Comparison of ENCODE assay signal across 8 cellular contexts in the genomic region with DNA sequence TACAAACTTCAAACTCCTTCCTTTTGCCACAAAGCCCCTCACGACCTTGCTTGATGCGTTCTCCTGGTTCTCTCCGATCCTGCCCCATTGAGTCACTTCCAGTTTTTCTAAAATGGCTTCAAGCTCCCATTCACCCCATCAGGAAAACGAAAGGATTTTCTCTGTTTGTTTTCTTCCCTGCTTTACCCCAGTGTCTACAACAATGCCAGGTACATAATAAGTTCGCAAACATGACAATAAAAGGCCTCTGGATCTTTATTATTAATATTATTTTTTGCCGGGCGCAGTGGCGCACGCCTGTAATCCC. TPM values are rescaled to one million over a fixed set of nuclear protein-coding genes. Genes with fewer than 3 reads are reported as not detected.
A peak's percentile ranks its signal among the peaks of the same experiment; 100 is the strongest.
DNase-seq lines count a peak whose midpoint lies in the region; ATAC-seq and TF ChIP-seq lines count a peak whose summit lies in the region.

No MANE protein-coding gene starts in this region.

- no peak overlapping the region for H3K4ac ChIP-seq in neuronal stem cell (ENCODE audit: low read length)

- peaks cover 11% of the 10 kb centered on the region for H3K79me1 ChIP-seq in neuronal stem cell (ENCODE audit: low read depth, low read length)

- H3K9ac ChIP-seq in OCI-LY1 (ENCODE audit: low read length) (peak overlapping the region; percentile 51; the same call in 1 of the 2 replicates), endodermal cell (ENCODE audit: extremely low read depth, low read length, poor library complexity, severe bottlenecking) (peak overlapping the region; percentile 100), neuronal stem cell (ENCODE audit: low read depth, low read length, poor library complexity) (no peak overlapping the region)

- H3K9me2 ChIP-seq in OCI-LY1 (ENCODE audit: low read depth, low read length), result no peaks in the 10 kb centered on the region

- H2BK5ac ChIP-seq in neuronal stem cell (ENCODE audit: low read length), result no peak overlapping the region

- no peak overlapping the region for H2AK5ac ChIP-seq in neuronal stem cell (ENCODE audit: low read depth, low read length)

- peaks cover 18% of the 10 kb centered on the region for H3K4me1 Mint-ChIP-seq in CD4-positive, alpha-beta T cell (ENCODE audit: low read depth)
- peaks cover 28% of the 10 kb centered on the region for H3K4me1 Mint-ChIP-seq in endodermal cell

- H3K27ac ChIP-seq in CD4-positive, alpha-beta T cell (ENCODE audit: low read depth, low read length), result peak overlapping the region; percentile 47
- H3K27ac ChIP-seq in OCI-LY1 (ENCODE audit: low read depth, low read length, poor library complexity, severe bottlenecking) (no peak overlapping the region), endodermal cell (ENCODE audit: low read depth, low read length) (peak overlapping the region; percentile 86), neuronal stem cell (replicated peaks; ENCODE audit: low read length) (peak overlapping the region; percentile 93)

- no peak for DNase-seq in CD4-positive, alpha-beta T cell
- DNase-seq in endodermal cell (no peak), neuronal stem cell (ENCODE audit: low spot score) (no peak), DMS79 (lab: John Stamatoyannopoulos, UW) (no peak), NCI-H1105 (lab: John Stamatoyannopoulos, UW) (no peak), posterior cingulate gyrus (no peak)

- H3K14ac ChIP-seq in neuronal stem cell (ENCODE audit: low read length), result no peak overlapping the region

- no peak for ATAC-seq in CD4-positive, alpha-beta T cell (ENCODE audit: poor library complexity)
- ATAC-seq in HG02973 (IDR thresholded peaks at IDR 0.05; ENCODE audit: unreplicated experiment), result no peak

- H3K27ac Mint-ChIP-seq in CD4-positive, alpha-beta T cell, result peak overlapping the region; percentile 86
- H3K27ac Mint-ChIP-seq in endodermal cell, result peak overlapping the region; percentile 98

- H2AFZ ChIP-seq in OCI-LY1 (ENCODE audit: low read length), result peak overlapping the region; percentile 68
- H2AFZ ChIP-seq in neuronal stem cell (ENCODE audit: low read length), result peak overlapping the region; percentile 99

- peaks cover 29% of the 10 kb centered on the region for H3K36me3 Mint-ChIP-seq in CD4-positive, alpha-beta T cell (ENCODE audit: low read depth)
- H3K36me3 Mint-ChIP-seq in endodermal cell (ENCODE audit: low read depth), result peaks cover 35% of the 10 kb centered on the region

- intact Hi-C loops in CD4-positive, alpha-beta T cell (cut with DNase I, micrococcal nuclease), result loop anchor here (5.0 to 10.0 kb wide), 5 partner anchors 38 to 620 kb away; partner anchors contain the start of genes AKT2 (in 1 of the 2) and SHKBP1 (in 1 of the 2)
- intact Hi-C loops in posterior cingulate gyrus (cut with DNase I), result no loop called here

- H3K27me3 ChIP-seq in CD4-positive, alpha-beta T cell (ENCODE audit: control insufficient read depth, insufficient read depth, low read length), result no peaks in the 10 kb centered on the region
- H3K27me3 ChIP-seq in OCI-LY1 (ENCODE audit: insufficient read depth, low read length) (no peaks in the 10 kb centered on the region), endodermal cell (ENCODE audit: control insufficient read depth, insufficient read depth, low read length, poor library complexity, severe bottlenecking) (no peaks in the 10 kb centered on the region), neuronal stem cell (ENCODE audit: control insufficient read depth in 3 of 3, insufficient read depth in 3 of 3, low read depth in 1 of 3, low read length in 3 of 3) (no peaks in the 10 kb centered on the region)

- POLR2A ChIA-PET in CD4-positive, alpha-beta T cell (lab: Charles Lee), result interaction anchor here (2.9 to 4.6 kb wide), 4 partner anchors 18 to 41 kb away, joined by 15 to 71 read pairs (median 49); partner anchors contain the start of genes BLVRB and SERTAD1

- H3K4me1 ChIP-seq in OCI-LY1 (ENCODE audit: insufficient read depth, low read length, severe bottlenecking), result peaks cover 13% of the 10 kb centered on the region
- H3K4me1 ChIP-seq in endodermal cell (ENCODE audit: control insufficient read depth, insufficient read depth, low read length), result peaks cover 4% of the 10 kb centered on the region
- H3K4me1 ChIP-seq in neuronal stem cell (ENCODE audit: control insufficient read depth in 2 of 2, insufficient read depth in 1 of 2, low read depth in 1 of 2, low read length in 2 of 2), result peaks cover 15 to 37% of the 10 kb centered on the region in 2 donors

- H3K23ac ChIP-seq in neuronal stem cell (ENCODE audit: low read depth, low read length, poor library complexity), result no peak overlapping the region

- H3K79me2 ChIP-seq in OCI-LY1 (ENCODE audit: insufficient read depth, low read length), result peaks cover 10% of the 10 kb centered on the region

- no peak for TF ChIP-seq CTCF in CD4-positive, alpha-beta T cell (IDR thresholded peaks at IDR 0.05)
- no peak for TF ChIP-seq CTCF in OCI-LY1 (IDR thresholded peaks at IDR 0.05; ENCODE audit: low read length)
- no peak for TF ChIP-seq CTCF in endodermal cell (conservative IDR thresholded peaks at IDR 0.05)

- H4K8ac ChIP-seq in neuronal stem cell (ENCODE audit: low read depth, low read length), result no peak overlapping the region

- H4K91ac ChIP-seq in neuronal stem cell (ENCODE audit: low read depth, low read length, poor library complexity), result no peak overlapping the region

- H3K4me3 ChIP-seq in OCI-LY1 (ENCODE audit: low read depth, low read length, poor library complexity, severe bottlenecking) (peak overlapping the region; percentile 88), endodermal cell (ENCODE audit: low read length) (peak overlapping the region; percentile 100), neuronal stem cell (ENCODE audit: low read length in 2 of 2) (peak overlapping the region; percentile 49 to 99)

- H2BK15ac ChIP-seq in neuronal stem cell (ENCODE audit: low read length), result no peak overlapping the region

- WGBS in endodermal cell (ENCODE audit: insufficient coverage in 1 of 2, insufficient read length in 1 of 2), 2 experiments, result 54 to 59% methylated on average over 9 of the region's 9 CpGs
- WGBS in neuronal stem cell (ENCODE audit: extremely low coverage in 2 of 2, insufficient read length in 2 of 2, insufficient replicate concordance in 1 of 2), 2 donors, result no CpG with 5 or more reads among the region's 9 CpGs

- H3K9me3 ChIP-seq in CD4-positive, alpha-beta T cell (ENCODE audit: control insufficient read depth, low read length), result no peaks in the 10 kb centered on the region
- H3K9me3 ChIP-seq in OCI-LY1 (ENCODE audit: low read length) (no peaks in the 10 kb centered on the region), endodermal cell (ENCODE audit: control insufficient read depth, low read length) (no peaks in the 10 kb centered on the region), neuronal stem cell (replicated peaks in 1 of 2; ENCODE audit: control insufficient read depth in 2 of 2, insufficient read depth in 1 of 2, low read depth in 1 of 2, low read length in 2 of 2) (no peaks in the 10 kb centered on the region)

- no peaks in the 10 kb centered on the region for H3K9me3 Mint-ChIP-seq in CD4-positive, alpha-beta T cell
- H3K9me3 Mint-ChIP-seq in endodermal cell, result no peaks in the 10 kb centered on the region

- H3K4me2 ChIP-seq in OCI-LY1 (ENCODE audit: low read length) (peak overlapping the region; percentile 78), neuronal stem cell (ENCODE audit: insufficient read depth, low read length, poor library complexity, severe bottlenecking) (peak overlapping the region; percentile 56)

- H2BK120ac ChIP-seq in neuronal stem cell (ENCODE audit: low read depth, low read length), result no peak overlapping the region

- no peak overlapping the region for H2BK12ac ChIP-seq in neuronal stem cell (ENCODE audit: low read length)

- no peaks in the 10 kb centered on the region for H4K20me1 ChIP-seq in OCI-LY1 (ENCODE audit: insufficient read depth, low read length)

- H3K18ac ChIP-seq in neuronal stem cell (ENCODE audit: low read length), result peak overlapping the region; percentile 46

- H3K27me3 Mint-ChIP-seq in CD4-positive, alpha-beta T cell, result no peaks in the 10 kb centered on the region
- H3K27me3 Mint-ChIP-seq in endodermal cell (ENCODE audit: insufficient read depth), result no peaks in the 10 kb centered on the region

- CTCF ChIA-PET in CD4-positive, alpha-beta T cell (lab: Charles Lee), result interaction anchor here (0.7 to 4.2 kb wide), 3 partner anchors 20 to 42 kb away, joined by 3 to 32 read pairs (median 5); partner anchors contain the start of gene BLVRB

- H3K36me3 ChIP-seq in OCI-LY1 (ENCODE audit: insufficient read depth, low read length) (peaks cover 21% of the 10 kb centered on the region; the same call in 1 of the 2 replicates), endodermal cell (ENCODE audit: control insufficient read depth, insufficient read depth, low read length) (peaks cover 28% of the 10 kb centered on the region), neuronal stem cell (replicated peaks in 1 of 2; ENCODE audit: control insufficient read depth in 2 of 2, insufficient read depth in 2 of 2, low read length in 2 of 2) (peaks cover 16 to 27% of the 10 kb centered on the region in 2 donors)

- peak overlapping the region; percentile 96 for H3K4me3 Mint-ChIP-seq in CD4-positive, alpha-beta T cell
- peak overlapping the region; percentile 99 for H3K4me3 Mint-ChIP-seq in endodermal cell

- H3F3A ChIP-seq in OCI-LY1 (ENCODE audit: insufficient read depth, low read length), result no peaks in the 10 kb centered on the region

RNA-seq across cellular contexts. Expression of gene SERTAD3, which starts 0.8 kb away (rescaled TPM):
- 10 to 100 TPM; 17.4 to 19.2 TPM for total RNA-seq in CD4-positive, alpha-beta T cell
- 10 to 100 TPM; 47.7 to 62.6 TPM for total RNA-seq in endodermal cell
- polyA plus RNA-seq in endodermal cell (2013, experiment 1 of 2), result 23.6 TPM
- polyA plus RNA-seq in endodermal cell (2013, experiment 2 of 2), result 23.0 TPM
- polyA plus RNA-seq in neuronal stem cell (2013, experiment 1 of 2), result 13.1 TPM
- polyA plus RNA-seq in neuronal stem cell (2013, experiment 2 of 2), result 13.1 TPM

RNA-seq across cellular contexts. Expression of gene SERTAD1, which starts 19.2 kb away (rescaled TPM):
- total RNA-seq in CD4-positive, alpha-beta T cell, result 10 to 100 TPM; 26.4 to 26.5 TPM
- 1 to 10 TPM; 4.0 to 4.5 TPM for total RNA-seq in endodermal cell
- polyA plus RNA-seq in endodermal cell (2013, experiment 1 of 2), result 3.9 TPM
- polyA plus RNA-seq in endodermal cell (2013, experiment 2 of 2), result 4.5 TPM
- 2.7 TPM for polyA plus RNA-seq in neuronal stem cell (2013, experiment 1 of 2)
- 2.7 TPM for polyA plus RNA-seq in neuronal stem cell (2013, experiment 2 of 2)

RNA-seq across cellular contexts. Expression of gene BLVRB, which starts 20.6 kb away (rescaled TPM):
- total RNA-seq in CD4-positive, alpha-beta T cell, result 1 to 10 TPM; 4.3 to 5.2 TPM
- 10 to 100 TPM; 24.7 to 41.0 TPM for total RNA-seq in endodermal cell
- 18.1 TPM for polyA plus RNA-seq in endodermal cell (2013, experiment 1 of 2)
- polyA plus RNA-seq in endodermal cell (2013, experiment 2 of 2), result 18.8 TPM
- polyA plus RNA-seq in neuronal stem cell (2013, experiment 1 of 2), result 25.7 TPM
- polyA plus RNA-seq in neuronal stem cell (2013, experiment 2 of 2), result 25.5 TPM

RNA-seq across cellular contexts. Expression of gene SPTBN4, which starts 21.8 kb away (rescaled TPM):
- total RNA-seq in CD4-positive, alpha-beta T cell, result under 1 TPM; 0.59 to 0.88 TPM
- total RNA-seq in endodermal cell, result 1 to 10 TPM in 1 of 2 donors, under 1 TPM in 1; 0.79 to 2.0 TPM
- polyA plus RNA-seq in endodermal cell (2013, experiment 1 of 2), result 1.8 TPM
- polyA plus RNA-seq in endodermal cell (2013, experiment 2 of 2), result 1.9 TPM
- 1.4 TPM for polyA plus RNA-seq in neuronal stem cell (2013, experiment 1 of 2)
- polyA plus RNA-seq in neuronal stem cell (2013, experiment 2 of 2), result 2.0 TPM

RNA-seq across cellular contexts. Expression of gene PRX, which starts 31.8 kb away (rescaled TPM):
- 1 to 10 TPM; 1.5 TPM for total RNA-seq in CD4-positive, alpha-beta T cell
- 1 to 10 TPM; 3.3 to 6.4 TPM for total RNA-seq in endodermal cell
- polyA plus RNA-seq in endodermal cell (2013, experiment 1 of 2), result 4.4 TPM
- 3.6 TPM for polyA plus RNA-seq in endodermal cell (2013, experiment 2 of 2)
- 1.9 TPM for polyA plus RNA-seq in neuronal stem cell (2013, experiment 1 of 2)
- polyA plus RNA-seq in neuronal stem cell (2013, experiment 2 of 2), result 1.9 TPM

Comparison
In these comparisons a context has a peak if more than half of its experiments do, and no peak if none do; other contexts are left out.
1. RNA of gene SERTAD1, which starts 19.2 kb away (total RNA-seq): 26.4 to 26.5 TPM in CD4-positive, alpha-beta T cell; 4.0 to 4.5 TPM in endodermal cell; every median in the first group is over 4 times any median in the second.
2. RNA of gene BLVRB, which starts 20.6 kb away (total RNA-seq): 24.7 to 41.0 TPM in endodermal cell; 4.3 to 5.2 TPM in CD4-positive, alpha-beta T cell; every median in the first group is over 4 times any median in the second.
3. Peak in every context shown above with its lines, with median percentiles within 50 percentile points of each other: H3K4me3 ChIP-seq.